8 cellular contexts compared by ENCODE assay signal in the genomic region with DNA sequence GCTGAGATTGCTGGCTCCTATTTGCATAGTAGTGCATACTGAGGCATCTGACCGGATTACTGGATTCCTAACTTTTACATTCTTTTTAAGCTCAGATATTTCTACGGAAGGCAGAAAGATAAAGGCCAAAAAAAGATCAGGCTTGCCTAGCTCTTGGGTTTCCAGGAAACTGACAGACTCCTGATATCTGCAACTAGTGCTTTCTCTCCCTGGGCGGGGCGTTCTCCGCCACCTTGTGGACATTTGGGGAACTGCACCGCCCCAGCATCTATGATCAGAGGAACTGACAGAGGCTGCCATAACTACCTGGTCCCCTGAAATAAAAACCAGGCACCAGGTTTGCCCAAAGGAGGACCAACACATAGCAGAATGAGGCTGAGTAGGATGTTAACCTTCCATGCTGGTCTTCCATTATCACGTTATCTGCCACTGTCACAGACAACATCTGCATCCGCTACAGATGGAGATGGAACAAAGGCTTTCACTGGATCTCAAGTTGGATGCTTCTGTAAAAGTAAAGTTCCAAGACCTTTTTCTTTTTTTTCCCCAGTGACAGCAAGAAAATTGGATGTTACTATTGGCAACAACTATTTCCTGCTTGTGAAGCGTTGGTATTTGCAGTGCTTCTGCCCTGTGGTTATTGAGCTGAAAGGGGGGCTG. TPM values are rescaled to one million over a fixed set of nuclear protein-coding genes. Genes with fewer than 3 reads are reported as not detected.
DNase-seq lines count a peak whose midpoint lies in the region; ATAC-seq, FAIRE-seq and TF ChIP-seq lines count a peak whose summit lies in the region.

No MANE protein-coding gene starts in this region.

- H3K79me1 ChIP-seq in trophoblast cell (ENCODE audit: low read length), result peaks cover 1% of the 10 kb centered on the region

- TF ChIP-seq CTCF in GM20000 (IDR thresholded peaks at IDR 0.05; ENCODE audit: extremely low read depth, missing control alignments) (peak; percentile 96), type B pancreatic cell (conservative IDR thresholded peaks at IDR 0.05) (peak; percentile 98)

- H3K27me3 Mint-ChIP-seq in type B pancreatic cell, result peaks cover 5% of the 10 kb centered on the region

- no peak overlapping the region for H3K14ac ChIP-seq in trophoblast cell (ENCODE audit: low read length)

- H3K27ac Mint-ChIP-seq in type B pancreatic cell, result no peak overlapping the region

- H3K18ac ChIP-seq in trophoblast cell (ENCODE audit: low read length), result no peak overlapping the region

- peaks cover 0 to 2% of the 10 kb centered on the region in 2 experiments for H3K4me1 ChIP-seq in trophoblast cell (ENCODE audit: control insufficient read depth in 1 of 2, insufficient read depth in 2 of 2, low read length in 2 of 2)

- no peak overlapping the region for H4K12ac ChIP-seq in trophoblast cell (ENCODE audit: low read depth, low read length)

- H3K36me3 ChIP-seq in trophoblast cell (ENCODE audit: control insufficient read depth in 1 of 2, insufficient read depth in 2 of 2, low read length in 2 of 2), result no peaks in the 10 kb centered on the region

- peak; percentile 59 for DNase-seq in DMS153 treated with DMSO at 0.1 percent for 48 hours (lab: John Stamatoyannopoulos, UW; ENCODE audit: unreplicated experiment)
- DNase-seq in GM20000 (ENCODE audit: low spot score), result peak; percentile 69
- peak; percentile 12 to 19 for DNase-seq in SHP77 (lab: John Stamatoyannopoulos, UW)
- DNase-seq in activated effector memory CD4-positive, alpha-beta T cell treated with Interleukin-2 at 50 U/mL for 16 hours, result peak; percentile 64
- DNase-seq in frontal cortex (ENCODE audit: low spot score in 2 of 2), result peak; percentile 17 to 45
- peak; percentile 84 to 97 for DNase-seq in trophoblast cell
- DNase-seq in type B pancreatic cell (ENCODE audit: extremely low spot score, unreplicated experiment), result peak; percentile 84

- H2BK120ac ChIP-seq in trophoblast cell (ENCODE audit: insufficient read depth, low read length, poor library complexity), result no peak overlapping the region

- H2BK5ac ChIP-seq in trophoblast cell (ENCODE audit: low read depth, low read length, poor library complexity), result no peak overlapping the region

- H3K4me2 ChIP-seq in trophoblast cell (ENCODE audit: low read length), result no peak overlapping the region

- H3K27ac ChIP-seq in trophoblast cell (ENCODE audit: low read depth, low read length), result no peak overlapping the region

- no peak overlapping the region for H4K8ac ChIP-seq in trophoblast cell (ENCODE audit: low read depth, low read length)

- FAIRE-seq in frontal cortex (lab: Jason Lieb, UNC), result no peak

- no peak overlapping the region for H3K4me3 Mint-ChIP-seq in type B pancreatic cell

- H3K9me3 Mint-ChIP-seq in type B pancreatic cell, result no peaks in the 10 kb centered on the region

- H3K4me1 Mint-ChIP-seq in type B pancreatic cell (ENCODE audit: unreplicated experiment), result peaks cover 6% of the 10 kb centered on the region

- no peaks in the 10 kb centered on the region for H3K79me2 ChIP-seq in trophoblast cell (ENCODE audit: control insufficient read depth, insufficient read depth, low read length, poor library complexity)

- H3K4ac ChIP-seq in trophoblast cell (ENCODE audit: low read depth, low read length), result no peak overlapping the region

- H3K9ac ChIP-seq in trophoblast cell (ENCODE audit: low read length), result no peak overlapping the region

- no peak overlapping the region for H2AFZ ChIP-seq in trophoblast cell (ENCODE audit: insufficient read depth, low read length, poor library complexity)

- no peaks in the 10 kb centered on the region for H3K27me3 ChIP-seq in trophoblast cell (ENCODE audit: insufficient read depth, low read length)

- H3K36me3 Mint-ChIP-seq in type B pancreatic cell, result peaks cover 4% of the 10 kb centered on the region

- no peak overlapping the region for H3K4me3 ChIP-seq in trophoblast cell (ENCODE audit: low read depth, low read length)

- H3K9me3 ChIP-seq in trophoblast cell (ENCODE audit: insufficient read depth, low read depth, low read length), result no peaks in the 10 kb centered on the region

- WGBS in trophoblast cell (ENCODE audit: extremely low coverage, insufficient coverage, insufficient read length), result no CpG with 5 or more reads among the region's 9 CpGs

- no peak overlapping the region for H3K23ac ChIP-seq in trophoblast cell (ENCODE audit: low read length)

- no peak overlapping the region for H4K91ac ChIP-seq in trophoblast cell (ENCODE audit: low read depth, low read length)

- peak; percentile 90 for ATAC-seq in HG03571 (IDR thresholded peaks at IDR 0.05; ENCODE audit: unreplicated experiment)

- H2AK5ac ChIP-seq in trophoblast cell (ENCODE audit: low read length), result no peak overlapping the region

- H2BK12ac ChIP-seq in trophoblast cell (ENCODE audit: low read length), result no peak overlapping the region

RNA-seq across cellular contexts. Expression of a gene that starts 33.3 kb away (rescaled TPM):
- total RNA-seq in frontal cortex, result 8.2 TPM
- 0.22 and 0.33 TPM in 2 replicates for polyA plus RNA-seq in trophoblast cell (2013)
- 6.6 and 11.6 TPM in 2 replicates for total RNA-seq in type B pancreatic cell (ENCODE audit: low replicate concordance)

Comparison
In these comparisons a context has a peak if more than half of its experiments do, and no peak if none do; other contexts are left out.
1. DNase-seq: peak in every context shown above with its lines; median percentile 90 in trophoblast cell; 84 in type B pancreatic cell; 69 in GM20000; 64 in activated effector memory CD4-positive, alpha-beta T cell treated with Interleukin-2 at 50 U/mL for 16 hours; 59 in DMS153 treated with DMSO at 0.1 percent for 48 hours; 31 in frontal cortex; 16 in SHP77.